Comparison of ENCODE assay signal across 11 cellular contexts in the genomic region with DNA sequence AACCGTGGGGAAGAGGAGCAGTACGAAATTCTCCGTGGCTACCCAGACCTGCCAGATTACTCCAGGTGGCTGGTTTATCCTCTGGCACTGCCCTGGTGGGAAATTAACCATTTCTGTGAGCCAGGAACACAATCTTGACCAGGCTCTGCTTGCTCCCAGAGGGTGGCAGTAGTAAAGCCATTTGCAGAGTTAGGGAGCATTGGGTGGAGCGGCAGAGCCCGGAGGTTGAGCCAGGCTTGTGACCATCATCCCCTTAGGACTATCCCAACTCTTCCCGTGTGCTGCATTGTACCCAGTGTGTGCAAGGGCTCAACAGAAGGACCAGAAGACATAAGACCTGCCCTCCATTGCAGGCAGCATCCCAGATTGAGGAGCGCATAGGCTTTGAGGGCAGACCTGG. TPM values are rescaled to one million over a fixed set of nuclear protein-coding genes. Genes with fewer than 3 reads are reported as not detected.
DNase-seq lines count a peak whose midpoint lies in the region; TF ChIP-seq lines count a peak whose summit lies in the region.
"Had no signal": no experiment of that assay in that cellular context is flagged by ENCODE, and none has a peak within 500 bp of the region (broad histone marks: within the 10 kb centered on the region; RNA-seq: fewer than 3 reads in every experiment).

No MANE protein-coding gene starts in this region.

- H3K4me1 ChIP-seq in colonic mucosa (no peaks in the 10 kb centered on the region), neural progenitor cell (no peaks in the 10 kb centered on the region)

- H3K4me3 Mint-ChIP-seq in neural progenitor cell: no peak overlapping the region

- H3K27me3 ChIP-seq in colonic mucosa (no peaks in the 10 kb centered on the region), neural progenitor cell (no peaks in the 10 kb centered on the region)

- TF ChIP-seq CTCF in GM10266 (IDR thresholded peaks at IDR 0.05; ENCODE audit: control insufficient read depth, insufficient read depth, low read depth, missing control alignments) (peak; percentile 36), colonic mucosa (IDR thresholded peaks at IDR 0.05) (no peak), neural progenitor cell (IDR thresholded peaks at IDR 0.05) (no peak)

- no peaks in the 10 kb centered on the region for H3K9me3 Mint-ChIP-seq in neural progenitor cell

- no peak overlapping the region for H3K27ac ChIP-seq in colonic mucosa
- H3K27ac ChIP-seq in neural progenitor cell: no peak overlapping the region

- no peaks in the 10 kb centered on the region for H3F3A ChIP-seq in neural progenitor cell (ENCODE audit: low read depth)

- H3K36me3 Mint-ChIP-seq in neural progenitor cell: no peaks in the 10 kb centered on the region

- no peak overlapping the region for H3K9ac ChIP-seq in colonic mucosa (ENCODE audit: low read depth in 2 of 2, low read length in 2 of 2)
- H3K9ac ChIP-seq in neural progenitor cell: no peak overlapping the region

- peaks cover 3% of the 10 kb centered on the region for H3K27me3 Mint-ChIP-seq in neural progenitor cell (ENCODE audit: insufficient read depth, low read depth)

- intact Hi-C loops in colonic mucosa (cut with DNase I): no loop called here

- H3K9me3 ChIP-seq in colonic mucosa (no peaks in the 10 kb centered on the region), neural progenitor cell (ENCODE audit: low read depth) (no peaks in the 10 kb centered on the region)

- H3K4me3 ChIP-seq in colonic mucosa (no peak overlapping the region), neural progenitor cell (no peak overlapping the region)

- peak overlapping the region; percentile 47 for H2AFZ ChIP-seq in neural progenitor cell (replicated peaks)

- DNase-seq in GM10266 (ENCODE audit: extremely low spot score) (no peak), NCI-H460 (ENCODE audit: extremely low read depth, low read depth) (peak; percentile 7), colonic mucosa (peak; percentile 29), neural progenitor cell (ENCODE audit: low spot score) (peak; percentile 16), HuH-7 (ENCODE audit: low spot score) (no peak), kidney glomerular epithelial cell (lab: John Stamatoyannopoulos, UW) (no peak), DMS153 treated with DMSO at 0.1 percent for 48 hours (lab: John Stamatoyannopoulos, UW; ENCODE audit: unreplicated experiment) (no peak), GDM1 (lab: John Stamatoyannopoulos, UW) (no peak)
- DNase-seq: NCI-H1930; occipital lobe; stimulated activated CD4-positive, alpha-beta T cell treated with anti-CD3 and anti-CD28 coated beads, Interleukin-4, amount 100 ng/mL, for 4 hours had no signal

- no peak overlapping the region for H3K4me2 ChIP-seq in neural progenitor cell

- no peaks in the 10 kb centered on the region for H3K36me3 ChIP-seq in colonic mucosa
- H3K36me3 ChIP-seq in neural progenitor cell: no peaks in the 10 kb centered on the region

- peaks cover 11% of the 10 kb centered on the region for H3K4me1 Mint-ChIP-seq in neural progenitor cell

- no peaks in the 10 kb centered on the region for H3K79me2 ChIP-seq in neural progenitor cell (ENCODE audit: low read depth)

- no peaks in the 10 kb centered on the region for H4K20me1 ChIP-seq in neural progenitor cell (ENCODE audit: low read depth)

- no peak overlapping the region for H3K27ac Mint-ChIP-seq in neural progenitor cell

RNA-seq across cellular contexts. Expression of a gene that starts 5.3 kb away (rescaled TPM):
- not detected in 2 replicates for total RNA-seq in NCI-H460 (2014; rRNA removed; shearing (Covaris generic))
- not detected in 2 replicates for polyA plus RNA-seq in NCI-H460 (2014; cell fraction: nucleus; rRNA removed)
- total RNA-seq in colonic mucosa: 1 to 10 TPM; 1.0 to 1.2 TPM
- total RNA-seq in neural progenitor cell (ENCODE audit: low replicate concordance): not detected in 2 replicates
- total RNA-seq: occipital lobe had no signal

RNA-seq across cellular contexts. Expression of a gene that starts 56.6 kb away (rescaled TPM):
- 0.10 TPM in 1 of 2 replicates, not detected in the other for total RNA-seq in NCI-H460 (2014; rRNA removed; shearing (Covaris generic))
- polyA plus RNA-seq in NCI-H460 (2014; cell fraction: nucleus; rRNA removed): not detected in 2 replicates
- total RNA-seq in colonic mucosa (under 1 TPM in 1 of 2 donors, not detected in 1; 0.25 TPM), neural progenitor cell (ENCODE audit: low replicate concordance) (not detected in 2 replicates)
- total RNA-seq: occipital lobe had no signal

Comparison
In these comparisons a context has a peak if more than half of its experiments do, and no peak if none do; other contexts are left out.
1. DNase-seq: peak in NCI-H460 (single experiment), colonic mucosa (single experiment) and neural progenitor cell (single experiment); none in GM10266 (single experiment), HuH-7 (single experiment), kidney glomerular epithelial cell (single experiment), DMS153 treated with DMSO at 0.1 percent for 48 hours (single experiment) and GDM1 (single experiment).